ENCODE assay signal across 20 cellular contexts in genomic region chr4:28117067-28117756, GRCh38.
"Had no signal": no experiment of that assay in that cellular context is flagged by ENCODE, and none has a peak within 500 bp of the region (broad histone marks: within the 10 kb centered on the region; RNA-seq: fewer than 3 reads in every experiment).

No MANE protein-coding gene starts in this region.

- ATAC-seq: activated CD4-positive, CD25-positive, alpha-beta regulatory T cell treated with anti-CD3 and anti-CD28 coated beads, Interleukin-2, amount 50 U/mL, for 24 hours; gastroesophageal sphincter; psoas muscle; sciatic nerve had no signal

- H3K27ac Mint-ChIP-seq: activated naive CD4-positive, alpha-beta T cell treated with anti-CD3 and anti-CD28 coated beads for 36 hours; activated T-helper 1 cell treated with anti-CD3 and anti-CD28 coated beads, Interleukin-12 subunit alpha, Interleukin-12 subunit beta, Interleukin-2, Interleukin-4 antibody, amounts not matched to agents 30 ng/mL and 10 ng/mL and 1 ng/mL, durations not matched to agents 14 hours and 24 hours and 36 hours; nephron had no signal

- H3K27me3 ChIP-seq: ascending aorta, breast epithelium, gastroesophageal sphincter, tibial artery, vagina had no signal

- H3K27ac ChIP-seq: ascending aorta, breast epithelium, gastroesophageal sphincter, psoas muscle, tibial artery, vagina had no signal

- H3K4me1 ChIP-seq: ascending aorta, breast epithelium, gastroesophageal sphincter, psoas muscle, tibial artery, vagina had no signal

- DNase-seq: activated CD4-positive, alpha-beta T cell treated with anti-CD3 and anti-CD28 coated beads, Interleukin-2, amount 50 U/mL, for 1 hour; activated CD8-positive, alpha-beta memory T cell treated with anti-CD3 and anti-CD28 coated beads for 24 hours; activated naive CD4-positive, alpha-beta T cell treated with anti-CD3 and anti-CD28 coated beads for 36 hours; cerebellar nuclear complex; erythroblast; kidney glomerular epithelial cell; occipital lobe; psoas muscle; stimulated activated CD4-positive, alpha-beta T cell treated with anti-CD3 and anti-CD28 coated beads, Interleukin-1b, Interleukin-23, amount 100 ng/mL, for 48 hours; T-helper 1 cell; T1000; tibial artery had no signal

- H3K9me3 ChIP-seq: ascending aorta, psoas muscle, tibial artery, vagina had no signal

- H3K4me3 ChIP-seq: ascending aorta, breast epithelium, gastroesophageal sphincter, psoas muscle, tibial artery, vagina had no signal

- H3K4me1 Mint-ChIP-seq: nephron had no signal

- H3K4me3 Mint-ChIP-seq: activated naive CD4-positive, alpha-beta T cell treated with anti-CD3 and anti-CD28 coated beads for 36 hours; activated T-helper 1 cell treated with anti-CD3 and anti-CD28 coated beads, Interleukin-12 subunit alpha, Interleukin-12 subunit beta, Interleukin-2, Interleukin-4 antibody, amounts not matched to agents 30 ng/mL and 10 ng/mL and 1 ng/mL, durations not matched to agents 14 hours and 24 hours and 36 hours; nephron had no signal

- H3K36me3 ChIP-seq: ascending aorta, breast epithelium, gastroesophageal sphincter, tibial artery, vagina had no signal
